Comparison of ENCODE assay signal across 2 cellular contexts in genomic region chr18:2997846-2998599, GRCh38.
TF ChIP-seq lines count a peak whose summit lies in the region.

No MANE protein-coding gene starts in this region.

TF ChIP-seq in SK-N-SH, 30 proteins besides CTCF, POLR2A, EP300 and RAD21 (continued from another document):
- TF ChIP-seq MAX (IDR thresholded peaks at IDR 0.05; ENCODE audit: low read depth): no peak
- no peak for TF ChIP-seq ELF1 (IDR thresholded peaks at IDR 0.05)
- no peak for TF ChIP-seq NFIC (IDR thresholded peaks at IDR 0.05; ENCODE audit: borderline replicate concordance)
- no peak for TF ChIP-seq SMC3 (IDR thresholded peaks at IDR 0.05; ENCODE audit: low read depth, low read length)
- TF ChIP-seq USF2 (IDR thresholded peaks at IDR 0.05; ENCODE audit: borderline replicate concordance, low read depth, low read length): no peak

TF ChIP-seq in K562, 482 proteins besides CTCF, POLR2A, EP300 and RAD21 (continued from another document):
- TF ChIP-seq CEBPZ (IDR thresholded peaks at IDR 0.05; ENCODE audit: borderline replicate concordance, low read depth, low read length): no peak
- no peak for TF ChIP-seq ZNF696 (CRISPR knock-in tag; conservative IDR thresholded peaks at IDR 0.05)
- no peak for TF ChIP-seq MXI1 (IDR thresholded peaks at IDR 0.05; ENCODE audit: low read depth, low read length)
- TF ChIP-seq FOXP1 (CRISPR knock-in tag; IDR thresholded peaks at IDR 0.05): no peak
- TF ChIP-seq ZNF79 (CRISPR knock-in tag; IDR thresholded peaks at IDR 0.05; ENCODE audit: low read depth): peak; percentile 81
- no peak for TF ChIP-seq AFF4 (CRISPR knock-in tag; IDR thresholded peaks at IDR 0.05)
- no peak for TF ChIP-seq POLR2H (tag; IDR thresholded peaks at IDR 0.05; ENCODE audit: low read depth)
- TF ChIP-seq ZBTB9 (CRISPR knock-in tag; IDR thresholded peaks at IDR 0.05): no peak
- TF ChIP-seq NCOR1 (IDR thresholded peaks at IDR 0.05): no peak
- no peak for TF ChIP-seq RREB1 (CRISPR knock-in tag; IDR thresholded peaks at IDR 0.05)
- no peak for TF ChIP-seq SRSF7 (optimal IDR thresholded peaks at IDR 0.05; ENCODE audit: low read depth, low read length)
- no peak for TF ChIP-seq STAT5B (CRISPR knock-in tag; IDR thresholded peaks at IDR 0.05)
- TF ChIP-seq SMAD4 (CRISPR knock-in tag; conservative IDR thresholded peaks at IDR 0.05): peak; percentile 39; the same call in 1 of the 2 replicates
- 0 out of 2 replicates have a peak, but pooled peaks have one; percentile 41 for TF ChIP-seq ZNF766 (CRISPR knock-in tag; conservative IDR thresholded peaks at IDR 0.05)
- TF ChIP-seq ZBTB7A (IDR thresholded peaks at IDR 0.05; ENCODE audit: borderline replicate concordance, control insufficient read depth, low read depth, low read length): no peak
